16 cellular contexts compared by ENCODE assay signal in the genomic region with DNA sequence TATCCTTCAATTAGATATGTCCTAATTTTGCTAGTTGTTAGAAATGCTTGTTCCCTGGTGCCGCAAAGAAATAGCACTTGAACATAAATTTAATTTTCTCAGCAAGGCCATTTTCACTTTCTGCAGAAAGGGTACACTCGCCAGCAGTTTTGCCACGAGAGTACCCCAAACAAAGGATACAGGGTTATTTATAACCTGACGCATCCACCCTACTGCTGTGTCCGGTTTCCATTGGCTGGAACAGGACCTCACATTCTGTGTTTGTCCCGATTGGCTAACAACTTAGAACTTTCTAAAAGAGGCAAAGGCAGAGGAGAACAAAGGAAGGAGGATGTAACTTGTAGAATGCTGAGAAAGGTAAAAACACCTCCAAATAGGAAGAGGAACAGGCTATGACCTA. TPM values are rescaled to one million over a fixed set of nuclear protein-coding genes. Genes with fewer than 3 reads are reported as not detected.
"Had no signal": no experiment of that assay in that cellular context is flagged by ENCODE, and none has a peak within 500 bp of the region (broad histone marks: within the 10 kb centered on the region; RNA-seq: fewer than 3 reads in every experiment).

No MANE protein-coding gene starts in this region.

RNA-seq across cellular contexts. Expression of gene ZNF280A, which starts 10.2 kb away (rescaled TPM):
- total RNA-seq: esophagus mucosa, fibroblast of lung, frontal cortex, heart left ventricle, liver, lung microvascular endothelial cell, occipital lobe, pancreas, progenitor cell of endocrine pancreas, right cardiac atrium, suprapubic skin, thyroid gland, uterus had no signal
- polyA plus RNA-seq: fibroblast of lung, heart left ventricle, liver, pancreas, right cardiac atrium, small intestine had no signal

RNA-seq across cellular contexts. Expression of gene PRAME, which starts 49.2 kb away (rescaled TPM):
- total RNA-seq: esophagus mucosa, fibroblast of lung, frontal cortex, glomerular endothelial cell, liver, lung microvascular endothelial cell, mononuclear cell, occipital lobe, progenitor cell of endocrine pancreas, right cardiac atrium, suprapubic skin had no signal
- polyA plus RNA-seq: liver, pancreas, small intestine had no signal
